Comparison of ENCODE assay signal across 31 cellular contexts in genomic region chr11:60813324-60813723, GRCh38. TPM values are rescaled to one million over a fixed set of nuclear protein-coding genes. Genes with fewer than 3 reads are reported as not detected.
"Had no signal": no experiment of that assay in that cellular context is flagged by ENCODE, and none has a peak within 500 bp of the region (broad histone marks: within the 10 kb centered on the region; RNA-seq: fewer than 3 reads in every experiment).

No MANE protein-coding gene starts in this region.

- H3K4me3 ChIP-seq: breast epithelium, heart left ventricle, pancreas, prostate gland, skin epidermis, upper lobe of left lung had no signal

- H3K27me3 ChIP-seq: breast epithelium, heart left ventricle, pancreas, upper lobe of left lung had no signal

- H3K36me3 ChIP-seq: breast epithelium, heart left ventricle, neutrophil, pancreas, prostate gland, upper lobe of left lung had no signal

- FAIRE-seq: kidney, pancreas, TTC549 had no signal

- DNase-seq: activated CD4-positive, alpha-beta T cell treated with anti-CD3 and anti-CD28 coated beads for 1 hour; activated CD4-positive, alpha-beta T cell treated with anti-CD3 and anti-CD28 coated beads, Interleukin-2, amount 50 U/mL, for 1 hour; activated CD8-positive, alpha-beta T cell treated with anti-CD3 and anti-CD28 coated beads for 36 hours; activated T-cell treated with anti-CD3 and anti-CD28 coated beads, Interleukin-2, amount 50 U/mL, for 4 hours; endodermal cell; foreskin fibroblast; heart left ventricle; hypothalamus; immature natural killer cell; kidney; left colon; naive B cell; nephron progenitor cell; pancreas; retina; stimulated activated CD4-positive, alpha-beta T cell treated with anti-CD3 and anti-CD28 coated beads, Interleukin-12 subunit alpha, Interleukin-12 subunit beta, amount 100 ng/mL, for 4 hours; stimulated activated CD4-positive, alpha-beta T cell treated with anti-CD3 and anti-CD28 coated beads, Interleukin-4, amount 100 ng/mL, for 1 hour; stimulated activated naive CD8-positive, alpha-beta T cell treated with anti-CD3 and anti-CD28 coated beads, Interleukin-15, amount 100 ng/mL, for 72 hours; substantia nigra; upper lobe of left lung had no signal

RNA-seq across cellular contexts. Expression of gene MS4A10, which starts 28.2 kb away (rescaled TPM):
- total RNA-seq: activated CD8-positive, alpha-beta T cell treated with anti-CD3 and anti-CD28 coated beads for 36 hours; activated T-cell treated with anti-CD3 and anti-CD28 coated beads, Interleukin-2, amount 50 U/mL, for 4 hours; activated T-helper 2 cell treated with anti-CD3 and anti-CD28 coated beads, Interferon-gamma antibody, Interleukin-2, Interleukin-4, amounts not matched to agents 10 μg/mL and 5 μg/mL and 100 μg/mL, durations not matched to agents 14 hours and 24 hours and 36 hours; breast epithelium; endodermal cell; esophagus mucosa; heart left ventricle; kidney; lower leg skin; mesothelial cell of epicardium; pancreas; sciatic nerve; upper lobe of left lung; WTC11 had no signal

RNA-seq across cellular contexts. Expression of gene ZP1, which starts 54.0 kb away (rescaled TPM):
- total RNA-seq: activated CD8-positive, alpha-beta T cell treated with anti-CD3 and anti-CD28 coated beads for 36 hours; activated T-cell treated with anti-CD3 and anti-CD28 coated beads, Interleukin-2, amount 50 U/mL, for 4 hours; activated T-helper 2 cell treated with anti-CD3 and anti-CD28 coated beads, Interferon-gamma antibody, Interleukin-2, Interleukin-4, amounts not matched to agents 10 μg/mL and 5 μg/mL and 100 μg/mL, durations not matched to agents 14 hours and 24 hours and 36 hours; endodermal cell; esophagus mucosa; kidney; pancreas; upper lobe of left lung; WTC11 had no signal

RNA-seq across cellular contexts. Expression of gene MS4A15, which starts 56.7 kb away (rescaled TPM):
- total RNA-seq: activated CD8-positive, alpha-beta T cell treated with anti-CD3 and anti-CD28 coated beads for 36 hours; activated T-cell treated with anti-CD3 and anti-CD28 coated beads, Interleukin-2, amount 50 U/mL, for 4 hours; activated T-helper 2 cell treated with anti-CD3 and anti-CD28 coated beads, Interferon-gamma antibody, Interleukin-2, Interleukin-4, amounts not matched to agents 10 μg/mL and 5 μg/mL and 100 μg/mL, durations not matched to agents 14 hours and 24 hours and 36 hours; breast epithelium; endodermal cell; esophagus mucosa; heart left ventricle; kidney; left colon; lower leg skin; prostate gland; sciatic nerve had no signal
